ENCODE assay signal across 23 cellular contexts in genomic region chrX:68383540-68383939, GRCh38. TPM values are rescaled to one million over a fixed set of nuclear protein-coding genes. Genes with fewer than 3 reads are reported as not detected.
A peak's percentile ranks its signal among the peaks of the same experiment; 100 is the strongest.
DNase-seq lines count a peak whose midpoint lies in the region; ATAC-seq and TF ChIP-seq lines count a peak whose summit lies in the region.
"Had no signal": no experiment of that assay in that cellular context is flagged by ENCODE, and none has a peak within 500 bp of the region (broad histone marks: within the 10 kb centered on the region; RNA-seq: fewer than 3 reads in every experiment).

No MANE protein-coding gene starts in this region.

- H3K9me3 ChIP-seq in right atrium auricular region (no peaks in the 10 kb centered on the region), gastrocnemius medialis (no peaks in the 10 kb centered on the region)
- H3K9me3 ChIP-seq: A549, BE2C had no signal

- H3K4me3 ChIP-seq in right atrium auricular region: no peak overlapping the region
- no peak overlapping the region for H3K4me3 ChIP-seq in gastrocnemius medialis
- H3K4me3 ChIP-seq: A549; BLaER1 treated with 17β-estradiol and CSF1 and Interleukin-3, amounts not matched to agents 10 nM and 100 nM; GM12878; HAP-1 had no signal

- H3K27me3 ChIP-seq in right atrium auricular region: no peaks in the 10 kb centered on the region
- no peaks in the 10 kb centered on the region for H3K27me3 ChIP-seq in gastrocnemius medialis
- H3K27me3 ChIP-seq: BE2C had no signal

- intact Hi-C loops in Right ventricle myocardium superior (cut with DNase I) (no loop called here), left ventricle myocardium superior (cut with micrococcal nuclease) (no loop called here), gastrocnemius medialis (cut with DNase I; ENCODE audit: low total_unique reads) (no loop called here)

- DNase-seq in Right ventricle myocardium superior (no peak), right atrium auricular region (ENCODE audit: low spot score) (no peak), left ventricle myocardium superior (no peak), gastrocnemius medialis (peak; percentile 4 to 22), SKM-1 treated with dmso at 0.1 percent for 144 hours (lab: John Stamatoyannopoulos, UW; ENCODE audit: unreplicated experiment) (no peak), NCI-H1092 treated with DMSO at 0.1 percent for 48 hours (lab: John Stamatoyannopoulos, UW) (no peak)
- DNase-seq in stimulated activated CD4-positive, alpha-beta T cell treated with anti-CD3 and anti-CD28 coated beads, Interleukin-15, amount 100 ng/mL, for 24 hours: no peak
- DNase-seq: 8988T; ACHN; AML-193; BE2C; CD4-positive, alpha-beta T cell; CD8-positive, alpha-beta memory T cell; DMS 273 treated with DMSO at 0.1 percent for 48 hours; DMS79; EL; GDM1; GOT3; HFFc6 had no signal

- no peak overlapping the region for H3K27ac ChIP-seq in right atrium auricular region
- peak overlapping the region in 2 of 4 donors; percentile 26 to 43 for H3K27ac ChIP-seq in gastrocnemius medialis
- H3K27ac ChIP-seq: A549; BLaER1 treated with 17β-estradiol and CSF1 and Interleukin-3, amounts not matched to agents 10 nM and 100 nM had no signal

- no peak for TF ChIP-seq POLR2A in gastrocnemius medialis (IDR thresholded peaks at IDR 0.05)

- TF ChIP-seq CTCF in right atrium auricular region (IDR thresholded peaks at IDR 0.05): no peak
- TF ChIP-seq CTCF in gastrocnemius medialis (IDR thresholded peaks at IDR 0.05 in 4 of 5, conservative IDR thresholded peaks at IDR 0.05 in 1 of 5): no peak

- in situ Hi-C loops in gastrocnemius medialis (cut with MboI; ENCODE audit: low sequenced_read_pairs in 4 of 4): no loop called here

- H3K36me3 ChIP-seq in right atrium auricular region (no peaks in the 10 kb centered on the region), gastrocnemius medialis (no peaks in the 10 kb centered on the region)
- H3K36me3 ChIP-seq: BE2C; BLaER1 treated with 17β-estradiol and CSF1 and Interleukin-3, amounts not matched to agents 10 nM and 100 nM; HAP-1 had no signal

- H3K4me1 ChIP-seq in right atrium auricular region (no peaks in the 10 kb centered on the region), gastrocnemius medialis (no peaks in the 10 kb centered on the region)
- H3K4me1 ChIP-seq: A549; BE2C; BLaER1 treated with 17β-estradiol and CSF1 and Interleukin-3, amounts not matched to agents 10 nM and 100 nM had no signal

- ATAC-seq in Right ventricle myocardium superior (ENCODE audit: poor library complexity) (peak; percentile 59), left ventricle myocardium superior (peak; percentile 74), gastrocnemius medialis (peak; percentile 41 to 42)
- ATAC-seq: A549, GM12878 had no signal

RNA-seq across cellular contexts. Expression of gene OPHN1, which starts 49.8 kb away (rescaled TPM):
- 4.3 TPM for total RNA-seq in Right ventricle myocardium superior
- total RNA-seq in right atrium auricular region: 1 to 10 TPM; 2.5 to 4.3 TPM
- 3.8 TPM for total RNA-seq in left ventricle myocardium superior
- total RNA-seq in gastrocnemius medialis: 10 to 100 TPM in 1 of 4 donors, 1 to 10 TPM in 3; 2.3 to 10.8 (median 4.6) TPM
- total RNA-seq: CD4-positive, alpha-beta T cell had no signal

Comparison
In these comparisons a context has a peak if more than half of its experiments do, and no peak if none do; other contexts are left out.
1. DNase-seq: peak in gastrocnemius medialis (2 of 2); none in Right ventricle myocardium superior (single experiment), right atrium auricular region (single experiment), left ventricle myocardium superior (single experiment), SKM-1 treated with dmso at 0.1 percent for 144 hours (single experiment), stimulated activated CD4-positive, alpha-beta T cell treated with anti-CD3 and anti-CD28 coated beads, Interleukin-15, amount 100 ng/mL, for 24 hours (single experiment) and NCI-H1092 treated with DMSO at 0.1 percent for 48 hours (single experiment).
2. Peak in every context shown above with its lines, with median percentiles within 50 percentile points of each other: ATAC-seq.